7 cellular contexts compared by ENCODE assay signal in genomic region chr21:22096314-22096713, GRCh38.
"Had no signal": no experiment of that assay in that cellular context is flagged by ENCODE, and none has a peak within 500 bp of the region (broad histone marks: within the 10 kb centered on the region; RNA-seq: fewer than 3 reads in every experiment).

No MANE protein-coding gene starts in this region.

- DNase-seq: IMR-90, KBM-7, KG1 had no signal

- FAIRE-seq: HepG2, HTR-8/SVneo, K562 had no signal

- ATAC-seq: HepG2, K562 had no signal

- H3K4me3 ChIP-seq: K562 had no signal

- H3K27ac ChIP-seq: HL-60 had no signal
